Comparison of ENCODE assay signal across 18 cellular contexts in genomic region chr10:3980660-3981059, GRCh38.
DNase-seq lines count a peak whose midpoint lies in the region; ATAC-seq and TF ChIP-seq lines count a peak whose summit lies in the region.
"Had no signal": no experiment of that assay in that cellular context is flagged by ENCODE, and none has a peak within 500 bp of the region (broad histone marks: within the 10 kb centered on the region; RNA-seq: fewer than 3 reads in every experiment).

No MANE protein-coding gene starts in this region.

- H3K4me1 ChIP-seq in spleen, result peaks cover 6 to 39% (median 22%) of the 10 kb centered on the region in 6 donors
- H3K4me1 ChIP-seq: breast epithelium, prostate gland had no signal

- peak overlapping the region; percentile 89 for H3K27ac Mint-ChIP-seq in activated naive CD8-positive, alpha-beta T cell treated with anti-CD3 and anti-CD28 coated beads, Interleukin-2, amount 10 ng/mL, durations not matched to agents 7 days and 5 days
- no peak overlapping the region for H3K27ac Mint-ChIP-seq in activated naive CD8-positive, alpha-beta T cell treated with anti-CD3 and anti-CD28 coated beads, Interleukin-2, amount 50 U/mL, for 24 hours
- H3K27ac Mint-ChIP-seq in T-helper 17 cell, result no peak overlapping the region

- H3K4me3 ChIP-seq in spleen, result no peak overlapping the region
- H3K4me3 ChIP-seq: breast epithelium, left lung, prostate gland had no signal

- TF ChIP-seq POLR2A in spleen (IDR thresholded peaks at IDR 0.05), result no peak

- peaks cover 33% of the 10 kb centered on the region for H3K36me3 Mint-ChIP-seq in activated naive CD8-positive, alpha-beta T cell treated with anti-CD3 and anti-CD28 coated beads, Interleukin-2, amount 10 ng/mL, durations not matched to agents 7 days and 5 days
- peaks cover 3% of the 10 kb centered on the region for H3K36me3 Mint-ChIP-seq in activated naive CD8-positive, alpha-beta T cell treated with anti-CD3 and anti-CD28 coated beads, Interleukin-2, amount 50 U/mL, for 24 hours (ENCODE audit: low read depth)
- no peaks in the 10 kb centered on the region for H3K36me3 Mint-ChIP-seq in T-helper 17 cell (ENCODE audit: low read depth)
- H3K36me3 Mint-ChIP-seq: naive B cell had no signal

- POLR2A ChIA-PET in activated naive CD8-positive, alpha-beta T cell treated with anti-CD3 and anti-CD28 coated beads, Interleukin-2, amount 10 ng/mL, durations not matched to agents 7 days and 5 days (lab: Charles Lee), result interaction anchor here (0.7 to 2.4 kb wide), 2 partner anchors 19 to 195 kb away, joined by 5 to 14 read pairs; partner anchors contain the start of gene KLF6

- H3K4me3 Mint-ChIP-seq in activated naive CD8-positive, alpha-beta T cell treated with anti-CD3 and anti-CD28 coated beads, Interleukin-2, amount 10 ng/mL, durations not matched to agents 7 days and 5 days, result peak overlapping the region; percentile 48
- no peak overlapping the region for H3K4me3 Mint-ChIP-seq in activated naive CD8-positive, alpha-beta T cell treated with anti-CD3 and anti-CD28 coated beads, Interleukin-2, amount 50 U/mL, for 24 hours
- H3K4me3 Mint-ChIP-seq in T-helper 17 cell, result peak overlapping the region; percentile 3

- no peaks in the 10 kb centered on the region for H3K27me3 ChIP-seq in spleen (replicated peaks in 1 of 7)
- H3K27me3 ChIP-seq: breast epithelium, left lung had no signal

- peaks cover 34% of the 10 kb centered on the region for H3K4me1 Mint-ChIP-seq in activated naive CD8-positive, alpha-beta T cell treated with anti-CD3 and anti-CD28 coated beads, Interleukin-2, amount 10 ng/mL, durations not matched to agents 7 days and 5 days
- H3K4me1 Mint-ChIP-seq in activated naive CD8-positive, alpha-beta T cell treated with anti-CD3 and anti-CD28 coated beads, Interleukin-2, amount 50 U/mL, for 24 hours, result peaks cover 32% of the 10 kb centered on the region
- peaks cover 27% of the 10 kb centered on the region for H3K4me1 Mint-ChIP-seq in T-helper 17 cell

- TF ChIP-seq CTCF in spleen (IDR thresholded peaks at IDR 0.05 in 8 of 11, conservative IDR thresholded peaks at IDR 0.05 in 3 of 11), result no peak

- H3K27me3 Mint-ChIP-seq in activated naive CD8-positive, alpha-beta T cell treated with anti-CD3 and anti-CD28 coated beads, Interleukin-2, amount 10 ng/mL, durations not matched to agents 7 days and 5 days, result no peaks in the 10 kb centered on the region
- H3K27me3 Mint-ChIP-seq in activated naive CD8-positive, alpha-beta T cell treated with anti-CD3 and anti-CD28 coated beads, Interleukin-2, amount 50 U/mL, for 24 hours, result no peaks in the 10 kb centered on the region
- H3K27me3 Mint-ChIP-seq in T-helper 17 cell, result no peaks in the 10 kb centered on the region
- H3K27me3 Mint-ChIP-seq: naive B cell had no signal

- intact Hi-C loops in spleen (cut with DNase I; ENCODE audit: low total_unique reads), result no loop called here

- H3K36me3 ChIP-seq in spleen, result no peaks in the 10 kb centered on the region
- H3K36me3 ChIP-seq: breast epithelium, left lung, prostate gland had no signal

- peaks cover 11% of the 10 kb centered on the region for H3K9me3 Mint-ChIP-seq in activated naive CD8-positive, alpha-beta T cell treated with anti-CD3 and anti-CD28 coated beads, Interleukin-2, amount 10 ng/mL, durations not matched to agents 7 days and 5 days
- no peaks in the 10 kb centered on the region for H3K9me3 Mint-ChIP-seq in activated naive CD8-positive, alpha-beta T cell treated with anti-CD3 and anti-CD28 coated beads, Interleukin-2, amount 50 U/mL, for 24 hours

- whole genome bisulfite sequencing in spleen, 5 donors, result 22 to 49% (median 40%) methylated on average over 1 of the region's 1 CpG

- H3K9me3 ChIP-seq in T-helper 17 cell (ENCODE audit: control insufficient read depth, low read length, poor library complexity, severe bottlenecking) (no peaks in the 10 kb centered on the region), spleen (peaks cover 0 to 12% (median 6%) of the 10 kb centered on the region in 8 donors)
- H3K9me3 ChIP-seq: breast epithelium, prostate gland had no signal

- H3K27ac ChIP-seq in spleen, result peak overlapping the region in 5 of 8 donors; percentile 2 to 56 (median 46)
- H3K27ac ChIP-seq: breast epithelium, HL-60, prostate gland had no signal

- DNase-seq in activated naive CD8-positive, alpha-beta T cell treated with anti-CD3 and anti-CD28 coated beads, Interleukin-2, amount 10 ng/mL, durations not matched to agents 7 days and 5 days, result no peak
- DNase-seq in activated naive CD8-positive, alpha-beta T cell treated with anti-CD3 and anti-CD28 coated beads, Interleukin-2, amount 50 U/mL, for 24 hours, result no peak
- DNase-seq in T-helper 17 cell, result no peak
- DNase-seq in spleen, result no peak
- DNase-seq in OCI-M2 (lab: John Stamatoyannopoulos, UW; ENCODE audit: unreplicated experiment), result no peak
- no peak for DNase-seq in nucleus accumbens (lab: John Stamatoyannopoulos, UW)
- DNase-seq: activated CD8-positive, alpha-beta memory T cell treated with anti-CD3 and anti-CD28 coated beads for 24 hours; activated naive CD4-positive, alpha-beta T cell; HCEC 1CT; left lung; naive B cell; NCI-H187; NCI-H524 treated with DMSO at 0.1 percent for 48 hours had no signal

- ATAC-seq in activated naive CD8-positive, alpha-beta T cell treated with anti-CD3 and anti-CD28 coated beads, Interleukin-2, amount 10 ng/mL, durations not matched to agents 7 days and 5 days (ENCODE audit: low read depth), result peak; percentile 44
- ATAC-seq in activated naive CD8-positive, alpha-beta T cell treated with anti-CD3 and anti-CD28 coated beads, Interleukin-2, amount 50 U/mL, for 24 hours, result no peak
- ATAC-seq in HG03064 (IDR thresholded peaks at IDR 0.05; ENCODE audit: low read depth, unreplicated experiment) (peak; percentile 52), T-helper 17 cell (peak; percentile 56), HG03460 (IDR thresholded peaks at IDR 0.05; ENCODE audit: unreplicated experiment) (no peak)
- ATAC-seq: left lung had no signal

Comparison
In these comparisons a context has a peak if more than half of its experiments do, and no peak if none do; other contexts are left out.
1. ATAC-seq: peak in activated naive CD8-positive, alpha-beta T cell treated with anti-CD3 and anti-CD28 coated beads, Interleukin-2, amount 10 ng/mL, durations not matched to agents 7 days and 5 days (single experiment), HG03064 (single experiment) and T-helper 17 cell (single experiment); none in activated naive CD8-positive, alpha-beta T cell treated with anti-CD3 and anti-CD28 coated beads, Interleukin-2, amount 50 U/mL, for 24 hours (single experiment) and HG03460 (single experiment).